19 cellular contexts compared by ENCODE assay signal in the genomic region with DNA sequence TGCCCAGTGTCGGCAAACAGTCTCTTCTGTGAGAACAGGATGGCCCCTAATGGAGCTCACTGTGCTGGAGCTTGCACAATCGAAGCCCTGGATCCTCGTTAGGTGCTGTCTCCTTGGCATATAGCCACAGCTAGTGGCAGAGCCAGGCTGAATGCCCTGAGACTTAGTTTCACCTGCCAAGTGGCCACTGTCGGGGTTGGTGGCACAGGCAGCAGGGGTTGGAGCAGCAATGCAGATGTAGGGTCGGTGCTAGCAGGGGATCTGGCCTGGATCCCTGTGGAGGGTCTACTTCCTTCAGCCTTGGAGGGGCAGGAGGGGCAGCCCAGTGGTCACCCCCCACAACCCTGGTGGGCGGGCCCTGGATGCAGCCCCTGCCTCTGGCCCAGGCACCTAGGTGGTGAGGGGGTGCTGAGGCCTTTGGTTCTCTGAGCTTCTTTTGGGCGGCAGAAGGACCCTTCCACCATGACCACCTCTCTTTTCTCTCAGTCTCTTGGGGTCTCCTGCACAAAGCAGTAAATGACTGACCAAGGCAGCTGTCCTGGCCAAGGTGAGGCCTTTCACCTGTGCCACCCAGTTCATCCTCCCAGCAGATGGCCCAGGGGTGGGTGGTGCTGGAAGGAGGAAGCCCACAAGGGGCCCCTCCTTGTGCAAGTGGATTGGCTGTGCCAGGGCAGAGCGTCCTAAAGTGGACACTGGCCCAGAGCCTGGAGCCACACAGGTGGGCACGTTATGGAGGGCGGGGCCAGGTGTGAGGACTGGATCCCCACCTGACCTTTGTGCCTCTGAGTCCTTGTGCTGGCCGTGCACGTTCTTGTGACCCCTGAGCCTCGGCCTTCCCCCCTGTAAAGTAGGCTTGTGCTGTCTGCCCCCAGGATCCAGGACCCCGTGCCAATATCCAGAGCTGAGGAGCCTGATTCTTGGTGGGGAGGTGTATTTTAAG. TPM values are rescaled to one million over a fixed set of nuclear protein-coding genes. Genes with fewer than 3 reads are reported as not detected.
DNase-seq lines count a peak whose midpoint lies in the region; ATAC-seq, FAIRE-seq and TF ChIP-seq lines count a peak whose summit lies in the region.
"Had no signal": no experiment of that assay in that cellular context is flagged by ENCODE, and none has a peak within 500 bp of the region (broad histone marks: within the 10 kb centered on the region; RNA-seq: fewer than 3 reads in every experiment).

No MANE protein-coding gene starts in this region.

- H3K4me1 ChIP-seq in adrenal gland (replicated peaks in 1 of 2), result peaks cover 0 to 7% of the 10 kb centered on the region in 2 donors
- H3K4me1 ChIP-seq in HepG2 (ENCODE audit: insufficient read depth, low read length), result peaks cover 12% of the 10 kb centered on the region; the same call in 1 of the 2 replicates
- peaks cover 21 to 30% of the 10 kb centered on the region in 2 donors for H3K4me1 ChIP-seq in thyroid gland
- H3K4me1 ChIP-seq: SJSA1, suprapubic skin had no signal

- peaks cover 2% of the 10 kb centered on the region for H3K79me2 ChIP-seq in HepG2 (ENCODE audit: insufficient read depth, low read length)

- 0 out of 2 replicates have a peak, but pooled peaks cover 3% of the 10 kb centered on the region for H4K20me1 ChIP-seq in HepG2 (ENCODE audit: insufficient read depth, low read length)

- WGBS in adrenal gland, 4 donors, result 59 to 79% (median 69%) methylated on average over 4 to 14 of the region's 14 CpGs
- WGBS in HepG2 (ENCODE audit: low lambda C conversion rate), result 78% methylated on average over 11 of the region's 14 CpGs
- 43 to 61% methylated on average over 8 to 12 of the region's 14 CpGs for whole genome bisulfite sequencing in thyroid gland, 2 donors

- H3K36me3 ChIP-seq in adrenal gland (replicated peaks in 1 of 2) (no peaks in the 10 kb centered on the region), HepG2 (replicated peaks in 1 of 2; ENCODE audit: control insufficient read depth in 1 of 2, insufficient read depth in 2 of 2, low read length in 2 of 2) (no peaks in the 10 kb centered on the region), thyroid gland (no peaks in the 10 kb centered on the region)
- H3K36me3 ChIP-seq: ovary, SJSA1, suprapubic skin had no signal

- TF ChIP-seq EP300 in HepG2 (IDR thresholded peaks at IDR 0.05; ENCODE audit: low read depth in 2 of 2, low read length in 2 of 2) (no peak), HepG2 (CRISPR knock-in tag; IDR thresholded peaks at IDR 0.05; ENCODE audit: borderline replicate concordance) (no peak)

- TF ChIP-seq CTCF in adrenal gland (IDR thresholded peaks at IDR 0.05) (no peak), HepG2 (CRISPR knock-in tag; IDR thresholded peaks at IDR 0.05) (no peak), thyroid gland (IDR thresholded peaks at IDR 0.05) (no peak)

- POLR2A ChIA-PET in HepG2 (lab: Yijun Ruan, JAX), result no interaction called here

- CTCF ChIA-PET in HepG2 (lab: Yijun Ruan, JAX; ENCODE audit: low intra/inter-chr PET ratio, low total read pairs), result no interaction called here

- TF ChIP-seq POLR2A in adrenal gland (IDR thresholded peaks at IDR 0.05) (no peak), HepG2 (IDR thresholded peaks at IDR 0.05; ENCODE audit: insufficient read depth in 1 of 2, low read depth in 2 of 2, low read length in 2 of 2) (no peak), thyroid gland (IDR thresholded peaks at IDR 0.05) (no peak)

- H3K9me3 ChIP-seq in adrenal gland (replicated peaks in 1 of 3) (no peaks in the 10 kb centered on the region), HepG2 (ENCODE audit: low read length) (no peaks in the 10 kb centered on the region), thyroid gland (no peaks in the 10 kb centered on the region)
- H3K9me3 ChIP-seq: ovary, SJSA1, suprapubic skin had no signal

- no peak overlapping the region for H3K9ac ChIP-seq in HepG2 (ENCODE audit: insufficient read depth, low read depth, low read length)

- no peak for FAIRE-seq in HepG2 (lab: Jason Lieb, UNC)
- FAIRE-seq: bronchial epithelial cell had no signal

- intact Hi-C loops in adrenal gland (cut with DNase I) (no loop called here), HepG2 (cut with micrococcal nuclease; ENCODE audit: unreplicated experiment) (loop anchor here (2.0 kb wide), 1 partner anchor 40 kb away; no protein-coding TSS in a partner anchor), thyroid gland (cut with DNase I) (no loop called here)

- in situ Hi-C loops in HepG2 (cut with HindIII; ENCODE audit: extremely low pct_ligation_motif_present, low pct_unique_long_range_greater_than_20kb), result no loop called here

- no peak overlapping the region for H3K27ac ChIP-seq in adrenal gland
- H3K27ac ChIP-seq in HepG2 (ENCODE audit: extremely low read length, insufficient read depth, low read length), result no peak overlapping the region
- H3K27ac ChIP-seq in thyroid gland, result no peak overlapping the region
- H3K27ac ChIP-seq: dorsolateral prefrontal cortex, ovary, SJSA1, suprapubic skin had no signal

- no TSS peak for BruUV-seq in HepG2 (replicated peaks; lab: Mats Ljungman, UMichigan)

- ATAC-seq in HepG2, result no peak

- TF ChIP-seq RAD21 in HepG2 (CRISPR knock-in tag; IDR thresholded peaks at IDR 0.05), result no peak

- no peak overlapping the region for H3K4me3 ChIP-seq in adrenal gland
- no peak overlapping the region for H3K4me3 ChIP-seq in HepG2 (replicated peaks in 1 of 3; ENCODE audit: insufficient read depth in 1 of 3, low read depth in 2 of 3, low read length in 3 of 3)
- H3K4me3 ChIP-seq in thyroid gland (replicated peaks in 1 of 3), result no peak overlapping the region
- H3K4me3 ChIP-seq: dorsolateral prefrontal cortex, ovary, SJSA1, suprapubic skin had no signal

- no peak overlapping the region for H2AFZ ChIP-seq in HepG2 (ENCODE audit: low read length)

- DNase-seq in SHP77 (lab: John Stamatoyannopoulos, UW), result peak; percentile 0 to 31
- DNase-seq in SHP77 treated with DMSO at 0.1 percent for 48 hours (lab: John Stamatoyannopoulos, UW), result no peak
- DNase-seq in adrenal gland, result peak in 6 of 7 donors; percentile 64 to 83 (median 73)
- DNase-seq in HepG2 (ENCODE audit: low spot score), result no peak
- peak; percentile 72 to 77 for DNase-seq in thyroid gland
- no peak for DNase-seq in NCI-H1417 treated with DMSO at 0.1 percent for 48 hours (lab: John Stamatoyannopoulos, UW)
- no peak for DNase-seq in hippocampal formation (lab: John Stamatoyannopoulos, UW)
- no peak for DNase-seq in superior temporal gyrus (ENCODE audit: extremely low spot score)
- DNase-seq: activated B cell treated with CpG ODN at 0.5 μM for 24 hours, DMS153, erythroblast, HFFc6, NCI-H1436 treated with DMSO at 0.1 percent for 48 hours, NCI-H524 had no signal

- no peak overlapping the region for H3K4me2 ChIP-seq in HepG2 (ENCODE audit: low read depth, low read length)

- H3K27me3 ChIP-seq in adrenal gland (no peaks in the 10 kb centered on the region), HepG2 (ENCODE audit: control insufficient read depth in 1 of 2, insufficient read depth in 2 of 2, low read length in 2 of 2) (no peaks in the 10 kb centered on the region), thyroid gland (no peaks in the 10 kb centered on the region)
- H3K27me3 ChIP-seq: dorsolateral prefrontal cortex, ovary, SJSA1, suprapubic skin had no signal

TF ChIP-seq in HepG2, 621 proteins besides CTCF, POLR2A, EP300 and RAD21:
- TF ChIP-seq ZNF747 (CRISPR knock-in tag; IDR thresholded peaks at IDR 0.05; ENCODE audit: borderline replicate concordance) (no peak), ZNF790 (CRISPR knock-in tag; IDR thresholded peaks at IDR 0.05; ENCODE audit: borderline replicate concordance) (no peak), CEBPB (IDR thresholded peaks at IDR 0.05; ENCODE audit: borderline replicate concordance, low read depth, low read length) (0 out of 2 replicates have a peak, but pooled peaks have one; percentile 1), ZNF230 (CRISPR knock-in tag; IDR thresholded peaks at IDR 0.05) (no peak), ATRX (CRISPR knock-in tag; IDR thresholded peaks at IDR 0.05; ENCODE audit: borderline replicate concordance) (no peak)

RNA-seq across cellular contexts. Expression of a gene that starts 44.8 kb away (rescaled TPM):
- 10 to 100 TPM; 14.5 to 27.2 (median 22.0) TPM for total RNA-seq in adrenal gland
- polyA plus RNA-seq in adrenal gland, result 10 to 100 TPM; 11.5 to 37.6 (median 26.1) TPM
- total RNA-seq in HepG2 (2016; rRNA removed; fragmentation: Illumina TruSeq; extraction: Trizol), result 9.1 and 9.3 TPM in 2 replicates
- total RNA-seq in HepG2 (2016; cell fraction: cytosol; rRNA removed; fragmentation: Illumina TruSeq; extraction: Trizol; ENCODE audit: low read depth), result 0.81 and 1.1 TPM in 2 replicates
- total RNA-seq in HepG2 (2016; cell fraction: insoluble cytoplasmic fraction; rRNA removed; fragmentation: Illumina TruSeq; extraction: Trizol), result 7.2 and 9.5 TPM in 2 replicates
- total RNA-seq in HepG2 (2016; cell fraction: membrane; rRNA removed; fragmentation: Illumina TruSeq; extraction: Trizol), result 4.9 and 5.3 TPM in 2 replicates
- 8.3 and 9.2 TPM in 2 replicates for total RNA-seq in HepG2 (2016; cell fraction: nucleus; rRNA removed; fragmentation: Illumina TruSeq; extraction: Trizol)
- 6.6 and 7.0 TPM in 2 replicates for polyA plus RNA-seq in HepG2 (2011; rRNA removed)
- polyA plus RNA-seq in HepG2 (2011; cell fraction: cytosol; rRNA removed), result 4.2 and 4.7 TPM in 2 replicates
- polyA plus RNA-seq in HepG2 (2011; cell fraction: nucleus; rRNA removed), result 10.7 and 12.3 TPM in 2 replicates
- 6.9 and 7.1 TPM in 2 replicates for polyA plus RNA-seq in HepG2 (2012)
- 0.63 TPM in 2 replicates for polyA plus RNA-seq in HepG2 (2016; cell fraction: cytosol; fragmentation: Illumina TruSeq; extraction: Trizol; ENCODE audit: low read depth)
- polyA plus RNA-seq in HepG2 (2016; cell fraction: insoluble cytoplasmic fraction; fragmentation: Illumina TruSeq; extraction: Trizol; ENCODE audit: low read depth), result 9.5 and 12.0 TPM in 2 replicates
- 3.9 and 4.0 TPM in 2 replicates for polyA plus RNA-seq in HepG2 (2016; cell fraction: membrane; fragmentation: Illumina TruSeq; extraction: Trizol; ENCODE audit: low read depth)
- polyA plus RNA-seq in HepG2 (2016; cell fraction: nucleus; fragmentation: Illumina TruSeq; extraction: Trizol; ENCODE audit: insufficient read depth, low read depth), result 23.0 and 24.9 TPM in 2 replicates
- polyA minus RNA-seq in HepG2 (2011; rRNA and poly(A)+ RNA removed; ENCODE audit: low replicate concordance), result 4.6 and 6.3 TPM in 2 replicates
- polyA minus RNA-seq in HepG2 (2011; cell fraction: cytosol; rRNA and poly(A)+ RNA removed), result 4.8 and 5.0 TPM in 2 replicates
- 4.2 and 5.1 TPM in 2 replicates for polyA minus RNA-seq in HepG2 (2011; cell fraction: nucleus; rRNA and poly(A)+ RNA removed)
- total RNA-seq in thyroid gland, result 10 to 100 TPM; 32.8 to 50.1 (median 33.0) TPM

Comparison
In these comparisons a context has a peak if more than half of its experiments do, and no peak if none do; other contexts are left out.
1. DNase-seq: peak in SHP77 (2 of 2), adrenal gland (6 of 7) and thyroid gland (2 of 2); none in SHP77 treated with DMSO at 0.1 percent for 48 hours (single experiment), HepG2 (single experiment), NCI-H1417 treated with DMSO at 0.1 percent for 48 hours (single experiment), hippocampal formation (0 of 2) and superior temporal gyrus (single experiment).